ENCODE assay signal across 9 cellular contexts in genomic region chr3:171810278-171811058, GRCh38. TPM values are rescaled to one million over a fixed set of nuclear protein-coding genes. Genes with fewer than 3 reads are reported as not detected.
DNase-seq lines count a peak whose midpoint lies in the region; ATAC-seq, FAIRE-seq and TF ChIP-seq lines count a peak whose summit lies in the region.
"Had no signal": no experiment of that assay in that cellular context is flagged by ENCODE, and none has a peak within 500 bp of the region (broad histone marks: within the 10 kb centered on the region; RNA-seq: fewer than 3 reads in every experiment).

TSS of gene PLD1 (minus strand) at chr3:171810483. CDS start at chr3:171738051, 72,432 bp downstream.

- H3K36me3 ChIP-seq in hepatocyte (replicated peaks; ENCODE audit: insufficient read depth, low read depth) (no peaks in the 10 kb centered on the region), psoas muscle (ENCODE audit: insufficient read depth in 1 of 2, low read depth in 1 of 2) (no peaks in the 10 kb centered on the region)

- H3K27me3 ChIP-seq in hepatocyte, result no peaks in the 10 kb centered on the region
- H3K27me3 ChIP-seq in psoas muscle (ENCODE audit: insufficient read depth in 3 of 3, low read length in 2 of 3), result no peaks in the 10 kb centered on the region

- H3K9me3 ChIP-seq in hepatocyte (ENCODE audit: low read depth) (no peaks in the 10 kb centered on the region), psoas muscle (no peaks in the 10 kb centered on the region)

- intact Hi-C loops in psoas muscle (cut with DNase I), result no loop called here

- H3K9me2 ChIP-seq in hepatocyte (replicated peaks; ENCODE audit: insufficient read depth), result no peaks in the 10 kb centered on the region

- H2AFZ ChIP-seq in hepatocyte, result peak within 1 kb of the TSS; percentile 60

- peak within 1 kb of the TSS; percentile 89 for H3K4me2 ChIP-seq in hepatocyte

- in situ Hi-C loops in SK-MEL-5 (cut with HindIII; ENCODE audit: low pct_unique_long_range_greater_than_20kb, low sequenced_read_pairs), result no loop called here
- in situ Hi-C loops in astrocyte of the cerebellum (cut with HindIII; ENCODE audit: low sequenced_read_pairs), result no loop called here

- peaks cover 15% of the 10 kb centered on the region for H3K79me2 ChIP-seq in hepatocyte

- no peak for TF ChIP-seq CTCF in astrocyte of the cerebellum (IDR thresholded peaks at IDR 0.05; ENCODE audit: low read depth, low read length, missing control alignments)
- no peak for TF ChIP-seq CTCF in hepatocyte (IDR thresholded peaks at IDR 0.05; ENCODE audit: poor library complexity)
- TF ChIP-seq CTCF in psoas muscle (IDR thresholded peaks at IDR 0.05), result no peak

- H3K4me3 ChIP-seq in astrocyte of the cerebellum (ENCODE audit: low read depth, low read length) (peak within 1 kb of the TSS; percentile 59), hepatocyte (peak within 1 kb of the TSS; percentile 43), psoas muscle (peak within 1 kb of the TSS; percentile 79)

- WGBS in hepatocyte (ENCODE audit: low lambda C conversion rate, missing lambda C conversion rate), result 5% methylated on average over 41 of the region's 58 CpGs
- WGBS in psoas muscle, 3 donors, result 5% methylated on average over 44 to 57 of the region's 58 CpGs

- ATAC-seq in GM21381 (IDR thresholded peaks at IDR 0.05; ENCODE audit: unreplicated experiment) (peak; percentile 59), psoas muscle (peak; percentile 68 to 78 (median 74))

- H4K20me1 ChIP-seq in hepatocyte (ENCODE audit: insufficient read depth, poor library complexity, severe bottlenecking), result no peaks in the 10 kb centered on the region

- H3K4me1 ChIP-seq in hepatocyte (ENCODE audit: insufficient read depth) (peaks cover 26% of the 10 kb centered on the region), psoas muscle (peaks cover 10% of the 10 kb centered on the region)

- DNase-seq in DMS53 (lab: John Stamatoyannopoulos, UW) (peak; percentile 93), HTR-8/SVneo (ENCODE audit: insufficient read length, low spot score) (peak; percentile 71), SK-MEL-5 (ENCODE audit: low read depth, low spot score) (peak; percentile 82), astrocyte of the cerebellum (ENCODE audit: low read depth) (no peak), hepatocyte (ENCODE audit: low spot score) (peak; percentile 94), psoas muscle (peak; percentile 78 to 83), cerebellar nuclear complex (lab: John Stamatoyannopoulos, UW) (no peak)

- peak; percentile 42 for FAIRE-seq in HTR-8/SVneo (lab: Jason Lieb, UNC)
- FAIRE-seq: colon had no signal

- H3K27ac ChIP-seq in hepatocyte, result peak within 1 kb of the TSS; percentile 96
- peak within 1 kb of the TSS; percentile 70 for H3K27ac ChIP-seq in psoas muscle

RNA-seq across cellular contexts. Expression of gene PLD1, which starts in this region (rescaled TPM):
- total RNA-seq in SK-MEL-5 (2014; rRNA removed; shearing (Covaris generic)), result 87.7 and 92.2 TPM in 2 replicates
- polyA plus RNA-seq in SK-MEL-5 (2015; cell fraction: cytosol; rRNA removed), result 45.2 and 60.4 TPM in 2 replicates
- polyA plus RNA-seq in SK-MEL-5 (2015; cell fraction: nucleus; rRNA removed), result 85.3 and 118 TPM in 2 replicates
- total RNA-seq in hepatocyte (63.3 and 71.1 TPM in 2 replicates), psoas muscle (1 to 10 TPM; 1.9 to 6.7 (median 3.0) TPM)
- polyA plus RNA-seq in hepatocyte (29.4 and 42.1 TPM in 2 replicates), psoas muscle (1 to 10 TPM in 2 of 3 donors, under 1 TPM in 1; 0.73 to 1.7 (median 1.6) TPM)

Comparison
In these comparisons a context has a peak if more than half of its experiments do, and no peak if none do; other contexts are left out.
1. RNA of gene PLD1 (polyA plus RNA-seq): 29.4 to 42.1 TPM in hepatocyte; 0.73 to 1.7 TPM in psoas muscle; every median in the first group is over 10 times any median in the second.
2. DNase-seq: peak in DMS53 (single experiment), HTR-8/SVneo (single experiment), SK-MEL-5 (single experiment), hepatocyte (single experiment) and psoas muscle (2 of 2); none in astrocyte of the cerebellum (single experiment) and cerebellar nuclear complex (0 of 2).
3. Peak in every context shown above with its lines, with median percentiles within 50 percentile points of each other: H3K4me3 ChIP-seq.